8 cellular contexts compared by ENCODE assay signal in genomic region chr7:111029574-111030357, GRCh38.
DNase-seq lines count a peak whose midpoint lies in the region; ATAC-seq and TF ChIP-seq lines count a peak whose summit lies in the region.

No MANE protein-coding gene starts in this region.

- no peak for TF ChIP-seq POLR2A in stomach (IDR thresholded peaks at IDR 0.05)

- H3K36me3 ChIP-seq in adipocyte (ENCODE audit: control insufficient read depth, insufficient read depth, low read length, severe bottlenecking) = no peaks in the 10 kb centered on the region
- no peaks in the 10 kb centered on the region for H3K36me3 ChIP-seq in stomach

- peak overlapping the region; percentile 2 for H3K9ac ChIP-seq in adipocyte (ENCODE audit: low read length)

- 26 to 42% (median 35%) methylated on average over 1 of the region's 1 CpG for WGBS in stomach, 5 donors

- H3K4me1 ChIP-seq in adipocyte (ENCODE audit: control insufficient read depth, insufficient read depth, low read length) (peaks cover 20% of the 10 kb centered on the region), stomach (peaks cover 0 to 11% (median 9%) of the 10 kb centered on the region in 4 donors)

- intact Hi-C loops in stomach (cut with DNase I; ENCODE audit: low total_unique reads) = no loop called here

- peak; percentile 26 for DNase-seq in Daoy (ENCODE audit: low read depth)
- DNase-seq in GM20000 (ENCODE audit: low spot score) = peak; percentile 3
- DNase-seq in NCI-H1092 (lab: John Stamatoyannopoulos, UW) = peak; percentile 28
- peak; percentile 38 for DNase-seq in adipocyte (ENCODE audit: low read depth)
- DNase-seq in stimulated activated CD4-positive, alpha-beta T cell treated with anti-CD3 and anti-CD28 coated beads, Interleukin-12 subunit alpha, Interleukin-12 subunit beta, amount 100 ng/mL, for 24 hours (ENCODE audit: low read depth in 2 of 2) = peak; percentile 27 to 35
- no peak for DNase-seq in stomach
- DNase-seq in NCI-H2081 treated with DMSO at 0.1 percent for 48 hours (lab: John Stamatoyannopoulos, UW) = no peak

- no peak for ATAC-seq in GM21515 (IDR thresholded peaks at IDR 0.05; ENCODE audit: unreplicated experiment)

- no peak for TF ChIP-seq EP300 in stomach (IDR thresholded peaks at IDR 0.05)

- H3K27me3 ChIP-seq in adipocyte (replicated peaks; ENCODE audit: control insufficient read depth, insufficient read depth, low read length) (no peaks in the 10 kb centered on the region), stomach (no peaks in the 10 kb centered on the region)

- no peak overlapping the region for H3K27ac ChIP-seq in stomach

- H3K9me3 ChIP-seq in adipocyte (ENCODE audit: control insufficient read depth, low read length) (no peaks in the 10 kb centered on the region), stomach (no peaks in the 10 kb centered on the region)

- H3K4me3 ChIP-seq in adipocyte (ENCODE audit: low read length) (peak overlapping the region; percentile 38), stomach (no peak overlapping the region)

- TF ChIP-seq CTCF in GM20000 (IDR thresholded peaks at IDR 0.05; ENCODE audit: extremely low read depth, missing control alignments) = no peak
- TF ChIP-seq CTCF in stomach (IDR thresholded peaks at IDR 0.05) = no peak

Comparison
In these comparisons a context has a peak if more than half of its experiments do, and no peak if none do; other contexts are left out.
1. DNase-seq: peak in Daoy (single experiment), GM20000 (single experiment), NCI-H1092 (single experiment), adipocyte (single experiment) and stimulated activated CD4-positive, alpha-beta T cell treated with anti-CD3 and anti-CD28 coated beads, Interleukin-12 subunit alpha, Interleukin-12 subunit beta, amount 100 ng/mL, for 24 hours (2 of 2); none in stomach (single experiment) and NCI-H2081 treated with DMSO at 0.1 percent for 48 hours (single experiment).